9 cellular contexts compared by ENCODE assay signal in the genomic region with DNA sequence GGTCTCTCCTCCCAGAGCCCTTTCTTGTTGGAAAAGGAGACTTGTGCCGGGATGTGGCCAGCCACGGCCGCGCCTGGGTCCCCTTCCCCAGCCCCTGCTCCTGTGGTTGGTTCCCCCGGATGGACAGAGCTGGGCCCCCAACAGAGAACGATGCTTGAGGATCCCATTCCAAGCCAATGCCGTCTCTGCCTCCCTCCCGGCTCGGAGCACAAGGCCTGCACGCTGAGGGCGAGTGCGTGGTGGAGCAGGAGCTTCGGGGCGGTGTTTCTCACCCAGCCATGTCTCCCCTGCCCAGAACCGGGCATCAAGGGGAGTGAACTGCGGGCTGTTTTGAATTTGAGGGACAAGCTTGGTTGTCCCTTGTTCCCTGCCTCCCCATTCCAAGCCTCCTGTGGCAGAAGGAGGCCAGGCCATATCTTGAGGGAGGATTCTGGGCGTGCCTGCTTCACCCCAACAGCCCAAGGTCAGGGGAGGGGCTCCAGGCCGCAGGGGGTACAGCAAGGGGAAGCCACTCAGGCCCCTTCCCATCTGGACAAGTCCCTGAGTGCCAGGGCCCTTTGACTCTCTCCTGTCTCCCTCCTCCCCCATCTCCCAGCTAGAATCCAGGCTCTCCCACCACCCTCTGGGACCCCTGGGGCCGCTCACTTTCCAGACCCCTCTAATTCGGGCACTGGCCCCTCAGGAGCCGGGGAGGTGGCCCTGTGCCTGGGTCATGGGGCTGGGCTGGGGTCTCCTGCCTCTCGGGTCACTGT. TPM values are rescaled to one million over a fixed set of nuclear protein-coding genes. Genes with fewer than 3 reads are reported as not detected.
DNase-seq lines count a peak whose midpoint lies in the region; ATAC-seq, FAIRE-seq and TF ChIP-seq lines count a peak whose summit lies in the region.
"Had no signal": no experiment of that assay in that cellular context is flagged by ENCODE, and none has a peak within 500 bp of the region (broad histone marks: within the 10 kb centered on the region; RNA-seq: fewer than 3 reads in every experiment).

No MANE protein-coding gene starts in this region.

- H3K4me2 ChIP-seq in A549 (peak overlapping the region; percentile 90), HCT116 (ENCODE audit: low read length) (peak overlapping the region; percentile 88)

- peak overlapping the region; percentile 94 to 95 for H3K27ac ChIP-seq in A549
- peak overlapping the region; percentile 99 for H3K27ac ChIP-seq in HCT116 (ENCODE audit: low read depth, low read length)
- H3K27ac ChIP-seq in colonic mucosa = peak overlapping the region; percentile 98

- peak overlapping the region in 9 of 10 donors; percentile 53 to 86 (median 72) for H3K4me3 Mint-ChIP-seq in naive thymus-derived CD8-positive, alpha-beta T cell

- H3K4me1 Mint-ChIP-seq in naive thymus-derived CD8-positive, alpha-beta T cell = peaks cover 16 to 51% (median 40%) of the 10 kb centered on the region in 4 donors

- POLR2A ChIA-PET in A549 (lab: Yijun Ruan, JAX) = interaction anchor here (0.7 to 2.9 kb wide), 7 partner anchors 11 to 45 kb away, joined by 3 to 25 read pairs (median 4); a partner anchor contains a TSS
- POLR2A ChIA-PET in HCT116 (lab: Charles Lee) = interaction anchor here (1.1 to 3.9 kb wide), 8 partner anchors 8 to 129 kb away, joined by 3 to 21 read pairs (median 4); a partner anchor contains a TSS
- POLR2A ChIA-PET in naive thymus-derived CD8-positive, alpha-beta T cell (lab: Charles Lee) = interaction anchor here (0.6 to 1.7 kb wide), 8 partner anchors 8 to 44 kb away, joined by 3 to 4 read pairs (median 3); a partner anchor contains a TSS

- no peaks in the 10 kb centered on the region for H3K9me2 ChIP-seq in HCT116 (ENCODE audit: insufficient read depth)

- no peaks in the 10 kb centered on the region for H3K36me3 Mint-ChIP-seq in naive thymus-derived CD8-positive, alpha-beta T cell

- RAD21 ChIA-PET in HCT116 (lab: Charles Lee; ENCODE audit: low non-redundant PET in 1 of 2, low total read pairs in 2 of 2, uncharacterized antibody in 2 of 2, unreplicated experiment in 2 of 2) = interaction anchor here (1.2 to 2.1 kb wide), 2 partner anchors 12 to 44 kb away, joined by 3 to 6 read pairs; no protein-coding TSS in a partner anchor

- intact Hi-C loops in HCT116 (cut with micrococcal nuclease) (no loop called here), colonic mucosa (cut with DNase I) (no loop called here)

- H3K9ac ChIP-seq in HCT116 (ENCODE audit: low read length) (peak overlapping the region; percentile 77), colonic mucosa (ENCODE audit: low read depth in 2 of 2, low read length in 2 of 2) (peak overlapping the region; percentile 78 to 83)

- H4K20me1 ChIP-seq in HCT116 (ENCODE audit: insufficient read depth) = no peaks in the 10 kb centered on the region

- peak overlapping the region; percentile 70 to 93 (median 88) for H3K27ac Mint-ChIP-seq in naive thymus-derived CD8-positive, alpha-beta T cell

- DNase-seq in A549 (ENCODE audit: low read depth in 1 of 2, low spot score in 1 of 2) (peak; percentile 60 to 61), HCT116 (ENCODE audit: low read depth, low spot score) (no peak), colonic mucosa (no peak)
- no peak for DNase-seq in naive thymus-derived CD8-positive, alpha-beta T cell
- no peak for DNase-seq in activated CD4-positive, CD25-positive, alpha-beta regulatory T cell (lab: John Stamatoyannopoulos, UW)

- TF ChIP-seq CTCF in A549 (IDR thresholded peaks at IDR 0.05) (no peak), HCT116 (IDR thresholded peaks at IDR 0.05 in 2 of 3, conservative IDR thresholded peaks at IDR 0.05 in 1 of 3; ENCODE audit: borderline replicate concordance in 1 of 3, insufficient read depth in 1 of 3, low read depth in 2 of 3, low read length in 2 of 3) (no peak), colonic mucosa (IDR thresholded peaks at IDR 0.05) (no peak)

- H3K4me3 ChIP-seq in A549 = peak overlapping the region; percentile 29
- H3K4me3 ChIP-seq in HCT116 (replicated peaks in 1 of 2; ENCODE audit: low read depth in 1 of 2, low read length in 2 of 2) = peak overlapping the region; percentile 57 to 60
- no peak overlapping the region for H3K4me3 ChIP-seq in colonic mucosa
- H3K4me3 ChIP-seq: mucosa of descending colon had no signal

- 0 out of 2 replicates have a peak, but pooled peaks have one; percentile 18 for TF ChIP-seq POLR2A in A549 (IDR thresholded peaks at IDR 0.05; ENCODE audit: low read length)
- no peak for TF ChIP-seq POLR2A in HCT116 (IDR thresholded peaks at IDR 0.05; ENCODE audit: borderline replicate concordance, extremely low read depth, insufficient read depth, insufficient read length)

- no peaks in the 10 kb centered on the region for H3K9me3 ChIP-seq in A549
- no peaks in the 10 kb centered on the region for H3K9me3 ChIP-seq in HCT116 (ENCODE audit: control insufficient read depth in 1 of 2, insufficient read depth in 1 of 2, low read depth in 1 of 2, low read length in 2 of 2)
- H3K9me3 ChIP-seq in colonic mucosa = no peaks in the 10 kb centered on the region
- H3K9me3 ChIP-seq: mucosa of descending colon had no signal

- TF ChIP-seq RAD21 in A549 (conservative IDR thresholded peaks at IDR 0.05 in 1 of 2, IDR thresholded peaks at IDR 0.05 in 1 of 2) (no peak), HCT116 (IDR thresholded peaks at IDR 0.05; ENCODE audit: low read depth) (no peak)

- no peak overlapping the region for H2AFZ ChIP-seq in HCT116 (ENCODE audit: low read depth, low read length, poor library complexity, severe bottlenecking)

- H3K36me3 ChIP-seq in HCT116 (ENCODE audit: control insufficient read depth in 1 of 2, insufficient read depth in 2 of 2, low read length in 2 of 2) (no peaks in the 10 kb centered on the region), colonic mucosa (no peaks in the 10 kb centered on the region)

- H3K27me3 Mint-ChIP-seq in naive thymus-derived CD8-positive, alpha-beta T cell = peaks cover 0 to 3% (median 0%) of the 10 kb centered on the region in 5 donors

- H3K27me3 ChIP-seq in HCT116 (ENCODE audit: insufficient read depth, low read length) (no peaks in the 10 kb centered on the region), colonic mucosa (no peaks in the 10 kb centered on the region)

- H3K4me1 ChIP-seq in A549 (peaks cover 49% of the 10 kb centered on the region), HCT116 (ENCODE audit: control insufficient read depth in 1 of 2, insufficient read depth in 2 of 2, low read length in 2 of 2) (peaks cover 52 to 85% of the 10 kb centered on the region in 2 experiments), colonic mucosa (peaks cover 38% of the 10 kb centered on the region)

- ATAC-seq in A549 = peak; percentile 2; a peak in 4 of 6 replicates
- peak; percentile 0; the same call in 1 of the 2 replicates for ATAC-seq in HCT116
- no peak for ATAC-seq in naive thymus-derived CD8-positive, alpha-beta T cell
- no peak for ATAC-seq in GM19324 (IDR thresholded peaks at IDR 0.05; ENCODE audit: low FRiP score, unreplicated experiment)
- no peak for ATAC-seq in HG02571 (IDR thresholded peaks at IDR 0.05; ENCODE audit: unreplicated experiment)
- ATAC-seq in HG02588 (IDR thresholded peaks at IDR 0.05; ENCODE audit: unreplicated experiment) = no peak

- WGBS in A549 (ENCODE audit: missing lambda C conversion rate) = 12% methylated on average over 18 of the region's 22 CpGs

- H3K79me2 ChIP-seq in HCT116 (ENCODE audit: insufficient read depth, low read length) = no peaks in the 10 kb centered on the region

- no peak for FAIRE-seq in A549 (lab: Jason Lieb, UNC)

- no peak for TF ChIP-seq EP300 in A549 (IDR thresholded peaks at IDR 0.05)

- no TSS peak for BruUV-seq in HCT116 (replicated peaks; lab: Mats Ljungman, UMichigan)

- CTCF ChIA-PET in A549 (lab: Yijun Ruan, JAX) = interaction anchor here (0.6 to 17.0 kb wide), 16 partner anchors 9 to 450 kb away, joined by 3 to 249 read pairs (median 11); a partner anchor contains a TSS
- CTCF ChIA-PET in HCT116 (lab: Charles Lee) = interaction anchor here (0.8 to 3.1 kb wide), 7 partner anchors 9 to 65 kb away, joined by 3 to 15 read pairs (median 4); no protein-coding TSS in a partner anchor

- no peaks in the 10 kb centered on the region for H3K9me3 Mint-ChIP-seq in naive thymus-derived CD8-positive, alpha-beta T cell

TF ChIP-seq in HCT116, 20 proteins besides CTCF, POLR2A, EP300 and RAD21:
- TF ChIP-seq ZFX (IDR thresholded peaks at IDR 0.05) (peak; percentile 69; the same call in 1 of the 2 replicates), POLR2AphosphoS5 (IDR thresholded peaks at IDR 0.05; ENCODE audit: low read depth, low read length) (no peak)

RNA-seq across cellular contexts. Expression of a gene that starts 43.6 kb away (rescaled TPM):
- polyA plus RNA-seq in A549 (2011; rRNA removed) = 13.3 and 14.7 TPM in 2 replicates
- 16.7 and 27.8 TPM in 2 replicates for polyA plus RNA-seq in A549 (2012; cell fraction: cytosol; rRNA removed)
- polyA plus RNA-seq in A549 (2012; cell fraction: nucleus; rRNA removed) = 32.8 and 41.8 TPM in 2 replicates
- 10.9 to 13.5 TPM (median 11.5 TPM) in 3 replicates for polyA plus RNA-seq in A549 (2017; fragmentation: RNase III; extraction: RNeasy Plus Mini Kit Qiagen cat#74134 plus additional on column Dnase treatment)
- 19.8 and 19.9 TPM in 2 replicates for polyA minus RNA-seq in A549 (2011; rRNA and poly(A)+ RNA removed)
- 26.7 TPM for total RNA-seq in HCT116 (2021; ENCODE audit: unreplicated experiment)
- polyA plus RNA-seq in HCT116 (2012) = 23.7 and 28.3 TPM in 2 replicates
- total RNA-seq in colonic mucosa = 10 to 100 TPM; 19.7 to 29.4 TPM
- 1 to 10 TPM in 1 of 2 experiments, under 1 TPM in 1; 0.86 to 1.0 TPM for total RNA-seq in naive thymus-derived CD8-positive, alpha-beta T cell
- 10 to 100 TPM; 21.2 to 43.9 (median 37.3) TPM for polyA plus RNA-seq in naive thymus-derived CD8-positive, alpha-beta T cell

Comparison
In these comparisons a context has a peak if more than half of its experiments do, and no peak if none do; other contexts are left out.
1. ATAC-seq: peak in A549 (2 of 2) and HCT116 (single experiment); none in naive thymus-derived CD8-positive, alpha-beta T cell (0 of 2), GM19324 (single experiment), HG02571 (single experiment) and HG02588 (single experiment).
2. DNase-seq: peak in A549 (2 of 2); none in HCT116 (single experiment), colonic mucosa (single experiment), naive thymus-derived CD8-positive, alpha-beta T cell (0 of 10) and activated CD4-positive, CD25-positive, alpha-beta regulatory T cell (0 of 4).
3. RNA of a gene that starts 43.6 kb away (total RNA-seq): 19.7 to 29.4 TPM in colonic mucosa and 26.7 TPM in HCT116 (single experiment); 0.86 to 1.0 TPM in naive thymus-derived CD8-positive, alpha-beta T cell; every median in the first group is over 10 times any median in the second.
4. Peak in every context shown above with its lines, with median percentiles within 50 percentile points of each other: H3K27ac ChIP-seq.